Comparison of ENCODE assay signal across 16 cellular contexts in genomic region chr5:123997354-123998215, GRCh38.
DNase-seq lines count a peak whose midpoint lies in the region; ATAC-seq and TF ChIP-seq lines count a peak whose summit lies in the region.
"Had no signal": no experiment of that assay in that cellular context is flagged by ENCODE, and none has a peak within 500 bp of the region (broad histone marks: within the 10 kb centered on the region; RNA-seq: fewer than 3 reads in every experiment).

No MANE protein-coding gene starts in this region.

- no peak for TF ChIP-seq CTCF in fibroblast of villous mesenchyme (IDR thresholded peaks at IDR 0.05; ENCODE audit: insufficient read depth, low read depth, low read length)

- H3K4me1 ChIP-seq in SJSA1 (replicated peaks): peaks cover 21% of the 10 kb centered on the region
- H3K4me1 ChIP-seq: sigmoid colon had no signal

- H3K9me3 ChIP-seq in SJSA1 (replicated peaks): no peaks in the 10 kb centered on the region
- H3K9me3 ChIP-seq: sigmoid colon had no signal

- no peak for TF ChIP-seq POLR2A in erythroblast (IDR thresholded peaks at IDR 0.05; ENCODE audit: low read length)

- intact Hi-C loops in sciatic nerve (cut with DNase I): no loop called here

- H3K4me3 ChIP-seq in SJSA1 (no peak overlapping the region), fibroblast of villous mesenchyme (ENCODE audit: low read depth, low read length) (no peak overlapping the region)
- H3K4me3 ChIP-seq: sigmoid colon had no signal

- no peaks in the 10 kb centered on the region for H3K36me3 ChIP-seq in SJSA1
- H3K36me3 ChIP-seq: sigmoid colon had no signal

- peak overlapping the region; percentile 64 for H3K27ac ChIP-seq in SJSA1
- H3K27ac ChIP-seq: epithelial cell of prostate, sigmoid colon had no signal

- H3K27me3 ChIP-seq in SJSA1 (replicated peaks): no peaks in the 10 kb centered on the region
- H3K27me3 ChIP-seq: sigmoid colon had no signal

- ATAC-seq in sciatic nerve (peak; percentile 67), GM21423 (IDR thresholded peaks at IDR 0.05; ENCODE audit: unreplicated experiment) (no peak)
- ATAC-seq: activated naive CD8-positive, alpha-beta T cell treated with anti-CD3 and anti-CD28 coated beads, Interleukin-2, amount 50 U/mL, for 24 hours; left ventricle myocardium superior; T-cell had no signal

- peak; percentile 86 for DNase-seq in GM04503 (ENCODE audit: low read depth)
- DNase-seq in SJSA1 (ENCODE audit: low read depth in 1 of 2, low spot score in 2 of 2): peak; percentile 55 to 92
- DNase-seq in fibroblast of villous mesenchyme (ENCODE audit: low read depth): peak; percentile 52
- DNase-seq in sciatic nerve (ENCODE audit: low spot score): no peak
- DNase-seq in erythroblast (lab: John Stamatoyannopoulos, UW): no peak
- no peak for DNase-seq in mesenteric fat pad (ENCODE audit: low spot score)
- DNase-seq in T-helper 9 cell: no peak
- DNase-seq: activated CD8-positive, alpha-beta memory T cell treated with anti-CD3 and anti-CD28 coated beads for 24 hours; activated naive CD8-positive, alpha-beta T cell treated with anti-CD3 and anti-CD28 coated beads, Interleukin-2, amount 50 U/mL, for 24 hours; DMS79 treated with DMSO at 0.1 percent for 48 hours; left ventricle myocardium superior; NCI-H446 treated with DMSO at 0.1 percent for 48 hours; sigmoid colon; T-cell had no signal

Comparison
In these comparisons a context has a peak if more than half of its experiments do, and no peak if none do; other contexts are left out.
1. DNase-seq: peak in GM04503 (single experiment), SJSA1 (2 of 2) and fibroblast of villous mesenchyme (single experiment); none in sciatic nerve (single experiment), erythroblast (0 of 2), mesenteric fat pad (single experiment) and T-helper 9 cell (single experiment).